Comparison of ENCODE assay signal across 9 cellular contexts in the genomic region with DNA sequence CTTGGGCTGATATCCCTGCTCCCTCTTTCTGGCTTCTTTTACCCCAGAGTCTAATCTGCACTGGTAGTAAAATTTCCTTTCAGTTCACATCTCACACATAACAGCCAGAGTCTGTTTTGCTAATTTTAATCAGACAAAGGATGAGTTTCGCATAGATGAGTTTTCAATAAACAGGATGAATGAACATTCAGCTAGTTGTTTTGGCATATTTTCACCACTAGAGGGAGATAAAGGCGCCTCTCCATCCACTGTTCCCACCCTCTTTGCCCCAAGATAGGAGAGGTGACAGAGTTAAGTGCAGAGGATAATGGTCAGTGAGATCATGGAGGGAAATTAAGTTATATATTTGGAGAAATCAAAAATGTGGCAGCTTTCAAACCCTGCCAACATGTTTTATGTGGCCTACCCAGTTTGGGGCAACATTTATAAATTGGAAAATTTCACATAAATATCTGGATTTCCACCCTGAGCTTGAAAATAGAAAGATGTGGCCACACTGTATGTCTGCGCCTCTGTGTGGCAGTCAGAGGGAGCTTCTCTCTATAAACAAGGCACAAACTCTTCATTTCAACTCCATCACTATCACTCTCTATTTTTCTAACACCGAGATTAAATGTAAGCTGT. TPM values are rescaled to one million over a fixed set of nuclear protein-coding genes. Genes with fewer than 3 reads are reported as not detected.
DNase-seq lines count a peak whose midpoint lies in the region; ATAC-seq, FAIRE-seq and TF ChIP-seq lines count a peak whose summit lies in the region.
"Had no signal": no experiment of that assay in that cellular context is flagged by ENCODE, and none has a peak within 500 bp of the region (broad histone marks: within the 10 kb centered on the region; RNA-seq: fewer than 3 reads in every experiment).

No MANE protein-coding gene starts in this region.

- no peaks in the 10 kb centered on the region for H3K9me3 Mint-ChIP-seq in activated T-helper 1 cell treated with anti-CD3 and anti-CD28 coated beads, Interleukin-12 subunit alpha, Interleukin-12 subunit beta, Interleukin-2, Interleukin-4 antibody, amounts not matched to agents 30 ng/mL and 10 ng/mL and 1 ng/mL, durations not matched to agents 14 hours and 24 hours and 36 hours

- no peaks in the 10 kb centered on the region for H4K20me1 ChIP-seq in K562 (replicated peaks; ENCODE audit: control insufficient read depth, insufficient read depth, low read length)

- POLR2A ChIA-PET in K562 (lab: Yijun Ruan, JAX) = interaction anchor here (0.6 to 1.7 kb wide), 2 partner anchors 10 to 26 kb away, joined by 3 to 5 read pairs; no protein-coding TSS in a partner anchor

- peak; percentile 48 for DNase-seq in NCI-H2196 (lab: John Stamatoyannopoulos, UW; ENCODE audit: unreplicated experiment)
- peak; percentile 47 to 63 (median 57) for DNase-seq in K562 (ENCODE audit: extremely low read depth in 1 of 4, low spot score in 3 of 4)
- DNase-seq in inferior parietal cortex (ENCODE audit: extremely low spot score) = peak; percentile 77
- no peak for DNase-seq in thyroid gland
- no peak for DNase-seq in activated T-helper 1 cell treated with anti-CD3 and anti-CD28 coated beads, Interleukin-12 subunit alpha, Interleukin-12 subunit beta, Interleukin-2, Interleukin-4 antibody, amounts not matched to agents 30 ng/mL and 10 ng/mL and 1 ng/mL, durations not matched to agents 14 hours and 24 hours and 36 hours (ENCODE audit: low spot score)

- CTCF ChIA-PET in K562 (lab: Yijun Ruan, JAX; ENCODE audit: low intra/inter-chr PET ratio) = no interaction called here

- H3K4me2 ChIP-seq in K562 (ENCODE audit: insufficient read depth, low read length) = no peak overlapping the region

- TF ChIP-seq RAD21 in K562 (CRISPR knock-in tag; conservative IDR thresholded peaks at IDR 0.05 in 1 of 2, IDR thresholded peaks at IDR 0.05 in 1 of 2) = peak; percentile 20 to 53; a peak in 2 of 4 replicates

- FAIRE-seq in K562 (lab: Jason Lieb, UNC) = peak; percentile 23

- 0% methylated on average over 4 of the region's 4 CpGs for WGBS in K562 (ENCODE audit: insufficient coverage, low coverage, missing lambda C conversion rate)
- WGBS in thyroid gland, 2 donors = 65 to 69% methylated on average over 4 of the region's 4 CpGs

- no peak overlapping the region for H2AFZ ChIP-seq in K562 (ENCODE audit: low read depth, low read length)

- no peaks in the 10 kb centered on the region for H3K79me2 ChIP-seq in K562 (ENCODE audit: control insufficient read depth, insufficient read depth, low read length)

- H3K27me3 Mint-ChIP-seq in activated T-helper 1 cell treated with anti-CD3 and anti-CD28 coated beads, Interleukin-12 subunit alpha, Interleukin-12 subunit beta, Interleukin-2, Interleukin-4 antibody, amounts not matched to agents 30 ng/mL and 10 ng/mL and 1 ng/mL, durations not matched to agents 14 hours and 24 hours and 36 hours (ENCODE audit: insufficient read depth) = no peaks in the 10 kb centered on the region

- peak; percentile 82 for ATAC-seq in GM18858 (IDR thresholded peaks at IDR 0.05; ENCODE audit: unreplicated experiment)
- ATAC-seq in HG02981 (IDR thresholded peaks at IDR 0.05; ENCODE audit: unreplicated experiment) = peak; percentile 91
- ATAC-seq in K562 = peak; percentile 82

- peak; percentile 86 for TF ChIP-seq CTCF in C4-2B (conservative IDR thresholded peaks at IDR 0.05)
- TF ChIP-seq CTCF in K562 (IDR thresholded peaks at IDR 0.05 in 2 of 3, conservative IDR thresholded peaks at IDR 0.05 in 1 of 3; ENCODE audit: insufficient read depth in 2 of 3, low read depth in 1 of 3, low read length in 3 of 3) = peak; percentile 32 to 67 (median 61); a peak in 5 of 6 replicates
- TF ChIP-seq CTCF in thyroid gland (IDR thresholded peaks at IDR 0.05) = peak in 5 of 6 experiments; percentile 11 to 67 (median 65)

- H3K4me3 Mint-ChIP-seq in activated T-helper 1 cell treated with anti-CD3 and anti-CD28 coated beads, Interleukin-12 subunit alpha, Interleukin-12 subunit beta, Interleukin-2, Interleukin-4 antibody, amounts not matched to agents 30 ng/mL and 10 ng/mL and 1 ng/mL, durations not matched to agents 14 hours and 24 hours and 36 hours = no peak overlapping the region

- in situ Hi-C loops in K562 (cut with MboI) = no loop called here

- no peaks in the 10 kb centered on the region for H3K9me1 ChIP-seq in K562 (ENCODE audit: control insufficient read depth, insufficient read depth, low read length)

- TF ChIP-seq POLR2A in K562 (conservative IDR thresholded peaks at IDR 0.05) (no peak), thyroid gland (IDR thresholded peaks at IDR 0.05) (no peak)

- no peaks in the 10 kb centered on the region for H3K4me1 ChIP-seq in K562 (replicated peaks in 1 of 2; ENCODE audit: control insufficient read depth in 2 of 2, insufficient read depth in 2 of 2, low read length in 2 of 2)
- peaks cover 44% of the 10 kb centered on the region in 2 donors for H3K4me1 ChIP-seq in thyroid gland

- no peak overlapping the region for H3K9ac ChIP-seq in K562 (ENCODE audit: insufficient read depth in 1 of 2, low read depth in 2 of 2, low read length in 2 of 2)

- H3K27ac ChIP-seq in C4-2B (no peak overlapping the region), K562 (ENCODE audit: extremely low read depth, low read depth, low read length) (no peak overlapping the region), thyroid gland (peak overlapping the region; percentile 67 to 90 (median 89))
- H3K27ac ChIP-seq: SK-N-MC had no signal

- no peaks in the 10 kb centered on the region for H3K4me1 Mint-ChIP-seq in activated T-helper 1 cell treated with anti-CD3 and anti-CD28 coated beads, Interleukin-12 subunit alpha, Interleukin-12 subunit beta, Interleukin-2, Interleukin-4 antibody, amounts not matched to agents 30 ng/mL and 10 ng/mL and 1 ng/mL, durations not matched to agents 14 hours and 24 hours and 36 hours (ENCODE audit: low read depth)

- no peaks in the 10 kb centered on the region for H3K36me3 Mint-ChIP-seq in activated T-helper 1 cell treated with anti-CD3 and anti-CD28 coated beads, Interleukin-12 subunit alpha, Interleukin-12 subunit beta, Interleukin-2, Interleukin-4 antibody, amounts not matched to agents 30 ng/mL and 10 ng/mL and 1 ng/mL, durations not matched to agents 14 hours and 24 hours and 36 hours (ENCODE audit: low read depth)

- no peak overlapping the region for H3K27ac Mint-ChIP-seq in activated T-helper 1 cell treated with anti-CD3 and anti-CD28 coated beads, Interleukin-12 subunit alpha, Interleukin-12 subunit beta, Interleukin-2, Interleukin-4 antibody, amounts not matched to agents 30 ng/mL and 10 ng/mL and 1 ng/mL, durations not matched to agents 14 hours and 24 hours and 36 hours

- H3K27me3 ChIP-seq in K562 (ENCODE audit: control insufficient read depth in 2 of 2, insufficient read depth in 2 of 2, low read length in 2 of 2) (no peaks in the 10 kb centered on the region), thyroid gland (no peaks in the 10 kb centered on the region)

- H3K4me3 ChIP-seq in K562 (no peak overlapping the region), thyroid gland (replicated peaks in 1 of 3) (no peak overlapping the region)
- H3K4me3 ChIP-seq: SK-N-MC had no signal

- H3K9me3 ChIP-seq in K562 (replicated peaks; ENCODE audit: control insufficient read depth, insufficient read depth, low read depth, low read length) = no peaks in the 10 kb centered on the region
- no peaks in the 10 kb centered on the region for H3K9me3 ChIP-seq in thyroid gland

- H3K36me3 ChIP-seq in K562 (ENCODE audit: control insufficient read depth, insufficient read depth, low read length) (no peaks in the 10 kb centered on the region), thyroid gland (no peaks in the 10 kb centered on the region)

- no peak for TF ChIP-seq EP300 in K562 (IDR thresholded peaks at IDR 0.05; ENCODE audit: low read length)

- BruUV-seq in K562 (replicated peaks; lab: Mats Ljungman, UMichigan) = no TSS peak

- intact Hi-C loops in K562 (cut with micrococcal nuclease) = loop anchor here (5.0 kb wide), 1 partner anchor 126 kb away; no protein-coding TSS in a partner anchor
- intact Hi-C loops in thyroid gland (cut with DNase I) = no loop called here
- intact Hi-C loops in activated T-helper 1 cell treated with anti-CD3 and anti-CD28 coated beads, Interleukin-12 subunit alpha, Interleukin-12 subunit beta, Interleukin-2, Interleukin-4 antibody, amounts not matched to agents 30 ng/mL and 10 ng/mL and 1 ng/mL, durations not matched to agents 14 hours and 24 hours and 36 hours (cut with micrococcal nuclease) = loop anchor here (1.0 kb wide), 1 partner anchor 127 kb away; no protein-coding TSS in a partner anchor

TF ChIP-seq in K562, 482 proteins besides CTCF, POLR2A, EP300 and RAD21 (continues in another document):
- TF ChIP-seq SMC3 (conservative IDR thresholded peaks at IDR 0.05; ENCODE audit: insufficient read depth, low read depth, low read length) = 0 out of 2 replicates have a peak, but pooled peaks have one; percentile 15

RNA-seq across cellular contexts. Expression of a gene that starts 48.5 kb away (rescaled TPM):
- total RNA-seq in K562 (2011; cell fraction: chromatin; rRNA removed; ENCODE audit: low replicate concordance) = 3.0 and 3.1 TPM in 2 replicates
- total RNA-seq in K562 (2011; cell fraction: nucleolus; rRNA removed) = 0.39 and 0.67 TPM in 2 replicates
- total RNA-seq in K562 (2011; cell fraction: nucleoplasm; rRNA removed) = 1.1 and 1.4 TPM in 2 replicates
- 0.16 TPM in 1 of 2 replicates, not detected in the other for total RNA-seq in K562 (2014; rRNA removed)
- total RNA-seq in K562 (2014; rRNA removed; fragmentation: Illumina TruSeq; extraction: Trizol) = 0.06 and 0.15 TPM in 2 replicates
- total RNA-seq in K562 (2015; rRNA removed; fragmentation: Illumina TruSeq; extraction: Trizol) = 0.14 and 0.26 TPM in 2 replicates
- total RNA-seq in K562 (2021) = 0.07 and 0.45 TPM in 2 replicates
- polyA plus RNA-seq in K562 (2011; rRNA removed) = 0.15 and 2.4 TPM in 2 replicates
- 0.16 and 0.89 TPM in 2 replicates for polyA plus RNA-seq in K562 (2011; cell fraction: cytosol; rRNA removed)
- 0.51 and 3.7 TPM in 2 replicates for polyA plus RNA-seq in K562 (2011; cell fraction: nucleus; rRNA removed)
- 0.11 and 0.26 TPM in 2 replicates for polyA plus RNA-seq in K562 (2012)
- polyA plus RNA-seq in K562 (2014; fragmentation: Illumina TruSeq; extraction: Trizol) = 0.22 TPM in 1 of 2 replicates, not detected in the other
- polyA plus RNA-seq in K562 (2014; fragmentation: Nextera tagmentation; extraction: Ambion mirVana) = under 1 TPM in 1 of 2 experiments, not detected in 1; 0.29 TPM
- 0.09 and 0.61 TPM in 2 replicates for polyA plus RNA-seq in K562 (2014; rRNA removed)
- 1.1 and 3.5 TPM in 2 replicates for polyA minus RNA-seq in K562 (2011; rRNA and poly(A)+ RNA removed)
- 0.95 and 2.9 TPM in 2 replicates for polyA minus RNA-seq in K562 (2011; cell fraction: cytosol; rRNA and poly(A)+ RNA removed)
- 0.22 and 1.8 TPM in 2 replicates for polyA minus RNA-seq in K562 (2011; cell fraction: nucleus; rRNA and poly(A)+ RNA removed)
- 100 to 1,000 TPM in 2 of 4 donors, 10 to 100 TPM in 2; 81.0 to 236 (median 119) TPM for total RNA-seq in thyroid gland
- total RNA-seq in activated T-helper 1 cell treated with anti-CD3 and anti-CD28 coated beads, Interleukin-12 subunit alpha, Interleukin-12 subunit beta, Interleukin-2, Interleukin-4 antibody, amounts not matched to agents 30 ng/mL and 10 ng/mL and 1 ng/mL, durations not matched to agents 14 hours and 24 hours and 36 hours = not detected in 2 replicates

Comparison
In these comparisons a context has a peak if more than half of its experiments do, and no peak if none do; other contexts are left out.
1. H3K27ac ChIP-seq: peak in thyroid gland (3 of 3); none in C4-2B (single experiment) and K562 (single experiment).
2. DNase-seq: peak in NCI-H2196 (single experiment), K562 (4 of 4) and inferior parietal cortex (single experiment); none in thyroid gland (0 of 2) and activated T-helper 1 cell treated with anti-CD3 and anti-CD28 coated beads, Interleukin-12 subunit alpha, Interleukin-12 subunit beta, Interleukin-2, Interleukin-4 antibody, amounts not matched to agents 30 ng/mL and 10 ng/mL and 1 ng/mL, durations not matched to agents 14 hours and 24 hours and 36 hours (single experiment).
3. RNA of a gene that starts 48.5 kb away (total RNA-seq): 81.0 to 236 TPM in thyroid gland; 0.06 to 3.1 TPM in K562 and not detected in activated T-helper 1 cell treated with anti-CD3 and anti-CD28 coated beads, Interleukin-12 subunit alpha, Interleukin-12 subunit beta, Interleukin-2, Interleukin-4 antibody, amounts not matched to agents 30 ng/mL and 10 ng/mL and 1 ng/mL, durations not matched to agents 14 hours and 24 hours and 36 hours; every median in the first group is over 10 times any median in the second.
4. Peak in every context shown above with its lines, with median percentiles within 50 percentile points of each other: CTCF ChIP-seq and ATAC-seq.